Comparison of ENCODE assay signal across 22 cellular contexts in the genomic region with DNA sequence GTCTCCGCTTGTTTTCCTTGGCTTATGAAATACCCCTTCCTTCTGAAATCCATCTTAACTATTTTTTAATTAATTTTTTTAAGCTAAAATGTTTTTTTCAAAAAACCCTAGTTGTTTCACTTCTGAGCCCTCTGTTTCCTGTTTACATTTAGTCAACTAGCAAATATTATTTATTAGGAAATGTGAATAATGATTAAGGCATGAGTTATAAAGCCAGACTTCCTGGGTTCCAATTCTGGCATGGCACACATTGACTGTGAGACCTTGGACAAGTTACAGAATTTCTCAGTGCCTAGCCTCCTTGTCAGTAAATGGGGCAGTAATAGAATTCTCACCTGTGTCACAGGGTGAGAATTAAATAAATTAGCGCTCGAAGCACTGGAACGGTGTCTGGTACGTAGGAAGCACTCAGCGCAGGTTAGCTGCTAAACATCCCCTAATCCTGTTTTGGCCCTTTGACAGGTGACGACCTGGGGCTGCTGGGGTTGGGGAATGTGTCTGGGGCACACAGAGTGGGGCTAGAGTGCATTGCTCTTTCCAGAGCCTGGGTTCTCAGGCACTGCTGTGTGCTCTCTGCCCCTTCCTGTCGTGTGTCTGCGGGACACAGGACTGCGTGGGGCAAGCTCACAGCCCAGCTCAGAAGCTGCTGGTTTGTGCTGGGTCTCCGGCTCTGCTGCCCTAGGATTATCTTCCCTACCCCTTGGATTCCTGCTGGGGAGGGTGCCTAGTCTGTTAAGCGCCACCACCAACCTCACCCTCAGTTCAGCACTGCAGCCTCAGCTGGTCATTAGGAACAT. TPM values are rescaled to one million over a fixed set of nuclear protein-coding genes. Genes with fewer than 3 reads are reported as not detected.
A peak's percentile ranks its signal among the peaks of the same experiment; 100 is the strongest.
DNase-seq lines count a peak whose midpoint lies in the region; ATAC-seq, FAIRE-seq and TF ChIP-seq lines count a peak whose summit lies in the region.
"Had no signal": no experiment of that assay in that cellular context is flagged by ENCODE, and none has a peak within 500 bp of the region (broad histone marks: within the 10 kb centered on the region; RNA-seq: fewer than 3 reads in every experiment).

No MANE protein-coding gene starts in this region.

- no peak overlapping the region for H3K4me3 ChIP-seq in heart left ventricle
- no peak overlapping the region for H3K4me3 ChIP-seq in right atrium auricular region
- H3K4me3 ChIP-seq in bronchial epithelial cell (ENCODE audit: low read depth, low read length) = no peak overlapping the region
- H3K4me3 ChIP-seq in mesenchymal stem cell (ENCODE audit: insufficient read depth in 1 of 2, low read depth in 1 of 2, low read length in 2 of 2) = no peak overlapping the region
- H3K4me3 ChIP-seq: breast epithelium, uterus had no signal

- peak overlapping the region in 1 of 12 donors; percentile 18 for H3K27ac ChIP-seq in heart left ventricle
- no peak overlapping the region for H3K27ac ChIP-seq in right atrium auricular region
- H3K27ac ChIP-seq in mesenchymal stem cell (ENCODE audit: low read length, poor library complexity, severe bottlenecking) = no peak overlapping the region
- peak overlapping the region; percentile 53 for H3K27ac ChIP-seq in temporal lobe (ENCODE audit: low read depth, low read length)
- H3K27ac ChIP-seq: breast epithelium, uterus, VCaP had no signal

- H3K9me3 ChIP-seq in heart left ventricle (no peaks in the 10 kb centered on the region), right atrium auricular region (no peaks in the 10 kb centered on the region), mesenchymal stem cell (ENCODE audit: control insufficient read depth, low read length) (no peaks in the 10 kb centered on the region)
- H3K9me3 ChIP-seq: breast epithelium, uterus had no signal

- H2AFZ ChIP-seq in mesenchymal stem cell (ENCODE audit: low read depth, low read length) = no peak overlapping the region

- H3K36me3 ChIP-seq in heart left ventricle (no peaks in the 10 kb centered on the region), right atrium auricular region (no peaks in the 10 kb centered on the region), bronchial epithelial cell (ENCODE audit: control insufficient read depth, insufficient read depth, low read length) (no peaks in the 10 kb centered on the region), mesenchymal stem cell (ENCODE audit: control insufficient read depth in 1 of 2, insufficient read depth in 2 of 2, low read depth in 1 of 2, low read length in 2 of 2) (peaks cover 0 to 3% of the 10 kb centered on the region in 2 experiments)
- H3K36me3 ChIP-seq: breast epithelium, uterus had no signal

- no peak for FAIRE-seq in bronchial epithelial cell (lab: Jason Lieb, UNC)
- FAIRE-seq: A204.1 had no signal

- intact Hi-C loops in heart left ventricle (cut with DNase I) = no loop called here

- no peak overlapping the region for H2BK120ac ChIP-seq in mesenchymal stem cell (ENCODE audit: low read depth, low read length)

- ATAC-seq in heart left ventricle = peak in 3 of 4 donors; percentile 17 to 44 (median 35)
- no peak for ATAC-seq in HG03354 (IDR thresholded peaks at IDR 0.05; ENCODE audit: poor library complexity, severe bottlenecking, unreplicated experiment)
- ATAC-seq: activated T-cell treated with anti-CD3 and anti-CD28 coated beads, Interleukin-2, amount 50 U/mL, for 72 hours; left colon had no signal

- peak overlapping the region in 1 of 2 experiments; percentile 60 for H3K23ac ChIP-seq in mesenchymal stem cell (ENCODE audit: low read length in 2 of 2)

- 77 to 88% (median 83%) methylated on average over 11 to 12 of the region's 12 CpGs for WGBS in heart left ventricle, 4 donors
- 47% methylated on average over 9 of the region's 12 CpGs for WGBS in mesenchymal stem cell

- peak overlapping the region in 1 of 2 experiments; percentile 85 for H3K4ac ChIP-seq in mesenchymal stem cell (ENCODE audit: low read depth in 1 of 2, low read length in 2 of 2)

- H3K18ac ChIP-seq in mesenchymal stem cell (ENCODE audit: low read depth in 1 of 2, low read length in 2 of 2) = peak overlapping the region; percentile 80 to 87

- H2AK5ac ChIP-seq in mesenchymal stem cell (ENCODE audit: low read length, severe bottlenecking) = no peak overlapping the region

- peak overlapping the region; percentile 69 to 73 for H2BK12ac ChIP-seq in mesenchymal stem cell (ENCODE audit: low read length in 2 of 2)

- H4K91ac ChIP-seq in mesenchymal stem cell (ENCODE audit: low read length) = peak overlapping the region; percentile 92

- peaks cover 29% of the 10 kb centered on the region for H3K79me1 ChIP-seq in mesenchymal stem cell (replicated peaks; ENCODE audit: low read length, poor library complexity, severe bottlenecking)

- no peak for TF ChIP-seq POLR2A in heart left ventricle (IDR thresholded peaks at IDR 0.05)

- no peak overlapping the region for H3K4me2 ChIP-seq in mesenchymal stem cell (ENCODE audit: low read length, poor library complexity, severe bottlenecking)

- no peak overlapping the region for H2BK5ac ChIP-seq in mesenchymal stem cell (ENCODE audit: low read depth, low read length, poor library complexity, severe bottlenecking)

- H3K14ac ChIP-seq in mesenchymal stem cell (ENCODE audit: low read length in 2 of 2) = no peak overlapping the region

- no peak for DNase-seq in heart left ventricle
- DNase-seq in right atrium auricular region (ENCODE audit: low spot score) = no peak
- DNase-seq in bronchial epithelial cell (ENCODE audit: low read depth) = peak; percentile 76
- DNase-seq in mesenchymal stem cell = no peak
- no peak for DNase-seq in activated CD8-positive, alpha-beta memory T cell treated with anti-CD3 and anti-CD28 coated beads for 24 hours
- no peak for DNase-seq in GOT3 (lab: John Stamatoyannopoulos, UW)
- DNase-seq: activated CD4-positive, alpha-beta memory T cell treated with anti-CD3 and anti-CD28 coated beads, Interleukin-2, amount 10 ng/mL, durations not matched to agents 7 days and 5 days; activated naive CD8-positive, alpha-beta T cell treated with anti-CD3 and anti-CD28 coated beads, Interleukin-2, amount 10 ng/mL, durations not matched to agents 7 days and 5 days; activated T-cell treated with anti-CD3 and anti-CD28 coated beads, Interleukin-2, amount 50 U/mL, for 72 hours; CD4-positive, CD25-positive, alpha-beta regulatory T cell; DND-41; effector memory CD4-positive, alpha-beta T cell; left colon; NCI-H226; stimulated activated CD4-positive, alpha-beta T cell treated with anti-CD3 and anti-CD28 coated beads, Interleukin-12 subunit alpha, Interleukin-12 subunit beta, amount 100 ng/mL, for 4 hours; stimulated activated naive CD4-positive, alpha-beta T cell; uterus had no signal

- H3K4me1 ChIP-seq in heart left ventricle (peaks cover 0 to 85% (median 34%) of the 10 kb centered on the region in 12 donors), right atrium auricular region (peaks cover 0 to 42% of the 10 kb centered on the region in 2 donors), mesenchymal stem cell (ENCODE audit: control insufficient read depth, insufficient read depth, low read depth, low read length) (peaks cover 23% of the 10 kb centered on the region)
- H3K4me1 ChIP-seq: breast epithelium, uterus had no signal

- H3K9ac ChIP-seq in mesenchymal stem cell (ENCODE audit: low read length) = no peak overlapping the region

- H2BK15ac ChIP-seq in mesenchymal stem cell (ENCODE audit: low read depth, poor library complexity, severe bottlenecking) = no peak overlapping the region

- H3K27me3 ChIP-seq in heart left ventricle = no peaks in the 10 kb centered on the region
- no peaks in the 10 kb centered on the region for H3K27me3 ChIP-seq in right atrium auricular region
- H3K27me3 ChIP-seq in bronchial epithelial cell (ENCODE audit: control insufficient read depth, insufficient read depth, low read length) = no peaks in the 10 kb centered on the region
- H3K27me3 ChIP-seq in mesenchymal stem cell (ENCODE audit: control insufficient read depth in 1 of 2, insufficient read depth in 1 of 2, low read length in 2 of 2) = no peaks in the 10 kb centered on the region
- H3K27me3 ChIP-seq: breast epithelium, uterus had no signal

- TF ChIP-seq CTCF in heart left ventricle (IDR thresholded peaks at IDR 0.05) (no peak), right atrium auricular region (IDR thresholded peaks at IDR 0.05) (no peak), bronchial epithelial cell (IDR thresholded peaks at IDR 0.05; ENCODE audit: insufficient read depth, low read length, severe bottlenecking) (no peak)

- H4K8ac ChIP-seq in mesenchymal stem cell (ENCODE audit: low read length) = peak overlapping the region; percentile 66

RNA-seq across cellular contexts. Expression of a gene that starts 13.1 kb away (rescaled TPM):
- total RNA-seq in heart left ventricle (10 to 100 TPM; 14.3 to 57.5 (median 24.6) TPM), right atrium auricular region (10 to 100 TPM; 12.3 to 15.7 TPM), bronchial epithelial cell (44.8 and 60.3 TPM in 2 replicates), temporal lobe (149 TPM)
- 10 to 100 TPM in 1 of 2 donors, 1 to 10 TPM in 1; 5.8 to 17.9 TPM for polyA plus RNA-seq in heart left ventricle
- 32.0 TPM for polyA plus RNA-seq in mesenchymal stem cell (2013, experiment 1 of 2)
- polyA plus RNA-seq in mesenchymal stem cell (2013, experiment 2 of 2) = 32.5 TPM
